1 cellular context compared by ENCODE assay signal in the genomic region with DNA sequence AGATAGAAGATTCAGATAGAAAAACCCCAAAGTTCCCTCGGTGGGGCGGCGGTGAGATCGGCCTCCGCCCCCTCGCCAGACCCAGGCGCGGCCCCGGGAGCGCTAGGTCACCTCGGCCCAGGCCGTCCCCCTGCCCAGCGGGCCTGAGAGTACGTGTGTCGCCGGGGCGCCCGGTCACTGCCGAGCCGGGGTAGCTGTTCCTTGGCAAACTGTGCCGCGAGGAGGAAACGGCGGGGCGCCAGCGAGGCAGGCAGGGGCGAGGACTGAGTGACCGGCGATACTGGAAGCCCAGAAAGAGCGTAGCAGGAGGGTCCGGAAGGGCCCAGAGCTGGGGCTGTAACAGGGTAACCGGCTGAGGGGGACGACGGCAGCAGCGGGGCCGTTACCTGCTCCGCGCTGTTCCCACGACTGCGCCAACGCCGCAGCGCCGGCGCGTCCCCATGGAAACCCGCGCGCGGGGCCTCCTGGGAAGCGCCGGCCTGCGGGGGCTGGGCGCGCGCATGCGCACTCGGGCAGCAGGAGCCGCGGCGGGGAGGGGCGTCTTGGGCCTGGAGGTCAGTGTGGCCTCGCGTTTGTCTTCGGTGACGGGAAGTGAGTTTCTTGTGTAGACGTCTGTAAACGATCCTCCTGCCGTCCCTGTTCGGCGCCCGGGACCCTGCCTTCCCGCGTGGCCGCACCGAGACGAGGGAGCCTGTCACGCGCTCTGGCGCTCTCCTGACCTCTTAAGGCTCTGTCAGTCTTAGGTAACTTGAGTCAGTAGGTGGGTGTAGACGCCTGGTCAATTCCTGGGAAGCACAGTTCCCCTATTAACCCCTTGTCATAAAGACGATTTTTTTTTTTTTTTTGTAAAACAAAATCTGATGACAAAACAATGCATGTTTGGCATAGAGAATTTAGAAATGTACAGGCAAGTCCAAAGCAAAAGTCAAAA.
TF ChIP-seq lines count a peak whose summit lies in the region.

A gene (minus strand): TSS at position 440 of the 931 bp plus-strand sequence. CDS start 17,285 bp downstream, outside the sequence.

TF ChIP-seq in HEK293, 187 proteins besides CTCF, POLR2A, EP300 and RAD21 (continued from another document):
- TF ChIP-seq, protein P1, sequence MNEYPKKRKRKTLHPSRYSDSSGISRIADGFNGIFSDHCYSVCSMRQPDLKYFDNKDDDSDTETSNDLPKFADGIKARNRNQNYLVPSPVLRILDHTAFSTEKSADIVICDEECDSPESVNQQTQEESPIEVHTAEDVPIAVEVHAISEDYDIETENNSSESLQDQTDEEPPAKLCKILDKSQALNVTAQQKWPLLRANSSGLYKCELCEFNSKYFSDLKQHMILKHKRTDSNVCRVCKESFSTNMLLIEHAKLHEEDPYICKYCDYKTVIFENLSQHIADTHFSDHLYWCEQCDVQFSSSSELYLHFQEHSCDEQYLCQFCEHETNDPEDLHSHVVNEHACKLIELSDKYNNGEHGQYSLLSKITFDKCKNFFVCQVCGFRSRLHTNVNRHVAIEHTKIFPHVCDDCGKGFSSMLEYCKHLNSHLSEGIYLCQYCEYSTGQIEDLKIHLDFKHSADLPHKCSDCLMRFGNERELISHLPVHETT (tag by site-specific recombination; IDR thresholded peaks at IDR 0.05): 0 out of 2 replicates have a peak, but pooled peaks have one; percentile 59
- TF ChIP-seq, protein P2, sequence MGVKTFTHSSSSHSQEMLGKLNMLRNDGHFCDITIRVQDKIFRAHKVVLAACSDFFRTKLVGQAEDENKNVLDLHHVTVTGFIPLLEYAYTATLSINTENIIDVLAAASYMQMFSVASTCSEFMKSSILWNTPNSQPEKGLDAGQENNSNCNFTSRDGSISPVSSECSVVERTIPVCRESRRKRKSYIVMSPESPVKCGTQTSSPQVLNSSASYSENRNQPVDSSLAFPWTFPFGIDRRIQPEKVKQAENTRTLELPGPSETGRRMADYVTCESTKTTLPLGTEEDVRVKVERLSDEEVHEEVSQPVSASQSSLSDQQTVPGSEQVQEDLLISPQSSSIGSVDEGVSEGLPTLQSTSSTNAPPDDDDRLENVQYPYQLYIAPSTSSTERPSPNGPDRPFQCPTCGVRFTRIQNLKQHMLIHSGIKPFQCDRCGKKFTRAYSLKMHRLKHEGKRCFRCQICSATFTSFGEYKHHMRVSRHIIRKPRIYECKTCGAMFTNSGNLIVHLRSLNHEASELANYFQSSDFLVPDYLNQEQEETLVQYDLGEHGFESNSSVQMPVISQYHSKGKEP (tag by site-specific recombination; IDR thresholded peaks at IDR 0.05): peak; percentile 69
- TF ChIP-seq, protein P3, sequence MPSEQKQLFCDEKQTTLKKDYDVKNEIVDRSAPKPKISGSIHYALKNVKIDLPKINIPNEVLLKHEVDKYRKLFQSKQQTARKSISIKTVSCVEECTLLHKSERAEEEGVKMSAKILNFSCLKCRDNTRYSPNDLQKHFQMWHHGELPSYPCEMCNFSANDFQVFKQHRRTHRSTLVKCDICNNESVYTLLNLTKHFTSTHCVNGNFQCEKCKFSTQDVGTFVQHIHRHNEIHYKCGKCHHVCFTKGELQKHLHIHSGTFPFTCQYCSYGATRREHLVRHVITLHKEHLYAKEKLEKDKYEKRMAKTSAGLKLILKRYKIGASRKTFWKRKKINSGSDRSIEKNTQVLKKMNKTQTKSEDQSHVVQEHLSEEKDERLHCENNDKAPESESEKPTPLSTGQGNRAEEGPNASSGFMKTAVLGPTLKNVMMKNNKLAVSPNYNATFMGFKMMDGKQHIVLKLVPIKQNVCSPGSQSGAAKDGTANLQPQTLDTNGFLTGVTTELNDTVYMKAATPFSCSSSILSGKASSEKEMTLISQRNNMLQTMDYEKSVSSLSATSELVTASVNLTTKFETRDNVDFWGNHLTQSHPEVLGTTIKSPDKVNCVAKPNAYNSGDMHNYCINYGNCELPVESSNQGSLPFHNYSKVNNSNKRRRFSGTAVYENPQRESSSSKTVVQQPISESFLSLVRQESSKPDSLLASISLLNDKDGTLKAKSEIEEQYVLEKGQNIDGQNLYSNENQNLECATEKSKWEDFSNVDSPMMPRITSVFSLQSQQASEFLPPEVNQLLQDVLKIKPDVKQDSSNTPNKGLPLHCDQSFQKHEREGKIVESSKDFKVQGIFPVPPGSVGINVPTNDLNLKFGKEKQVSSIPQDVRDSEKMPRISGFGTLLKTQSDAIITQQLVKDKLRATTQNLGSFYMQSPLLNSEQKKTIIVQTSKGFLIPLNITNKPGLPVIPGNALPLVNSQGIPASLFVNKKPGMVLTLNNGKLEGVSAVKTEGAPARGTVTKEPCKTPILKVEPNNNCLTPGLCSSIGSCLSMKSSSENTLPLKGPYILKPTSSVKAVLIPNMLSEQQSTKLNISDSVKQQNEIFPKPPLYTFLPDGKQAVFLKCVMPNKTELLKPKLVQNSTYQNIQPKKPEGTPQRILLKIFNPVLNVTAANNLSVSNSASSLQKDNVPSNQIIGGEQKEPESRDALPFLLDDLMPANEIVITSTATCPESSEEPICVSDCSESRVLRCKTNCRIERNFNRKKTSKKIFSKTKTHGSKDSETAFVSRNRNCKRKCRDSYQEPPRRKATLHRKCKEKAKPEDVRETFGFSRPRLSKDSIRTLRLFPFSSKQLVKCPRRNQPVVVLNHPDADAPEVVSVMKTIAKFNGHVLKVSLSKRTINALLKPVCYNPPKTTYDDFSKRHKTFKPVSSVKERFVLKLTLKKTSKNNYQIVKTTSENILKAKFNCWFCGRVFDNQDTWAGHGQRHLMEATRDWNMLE (tag by site-specific recombination; conservative IDR thresholded peaks at IDR 0.05; ENCODE audit: low read depth): peak; percentile 37; the same call in 1 of the 2 replicates
- 0 out of 2 replicates have a peak, but pooled peaks have one; percentile 18 for TF ChIP-seq ZNF707 (tag by site-specific recombination; IDR thresholded peaks at IDR 0.05)
- TF ChIP-seq ZNF132 (tag by site-specific recombination; IDR thresholded peaks at IDR 0.05; ENCODE audit: borderline replicate concordance): no peak
- no peak for TF ChIP-seq TCF7L2 (IDR thresholded peaks at IDR 0.05; ENCODE audit: borderline replicate concordance, low read depth, low read length)
- TF ChIP-seq, protein P4, sequence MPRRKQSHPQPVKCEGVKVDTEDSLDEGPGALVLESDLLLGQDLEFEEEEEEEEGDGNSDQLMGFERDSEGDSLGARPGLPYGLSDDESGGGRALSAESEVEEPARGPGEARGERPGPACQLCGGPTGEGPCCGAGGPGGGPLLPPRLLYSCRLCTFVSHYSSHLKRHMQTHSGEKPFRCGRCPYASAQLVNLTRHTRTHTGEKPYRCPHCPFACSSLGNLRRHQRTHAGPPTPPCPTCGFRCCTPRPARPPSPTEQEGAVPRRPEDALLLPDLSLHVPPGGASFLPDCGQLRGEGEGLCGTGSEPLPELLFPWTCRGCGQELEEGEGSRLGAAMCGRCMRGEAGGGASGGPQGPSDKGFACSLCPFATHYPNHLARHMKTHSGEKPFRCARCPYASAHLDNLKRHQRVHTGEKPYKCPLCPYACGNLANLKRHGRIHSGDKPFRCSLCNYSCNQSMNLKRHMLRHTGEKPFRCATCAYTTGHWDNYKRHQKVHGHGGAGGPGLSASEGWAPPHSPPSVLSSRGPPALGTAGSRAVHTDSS (tag by site-specific recombination; IDR thresholded peaks at IDR 0.05): no peak
- peak; percentile 70 for TF ChIP-seq ZNF335 (tag by site-specific recombination; conservative IDR thresholded peaks at IDR 0.05)
- TF ChIP-seq ZEB2 (tag by site-specific recombination; IDR thresholded peaks at IDR 0.05): peak; percentile 49
- peak; percentile 66; the same call in 1 of the 2 replicates for TF ChIP-seq ZNF10 (tag by site-specific recombination; IDR thresholded peaks at IDR 0.05)
- TF ChIP-seq, protein P5, sequence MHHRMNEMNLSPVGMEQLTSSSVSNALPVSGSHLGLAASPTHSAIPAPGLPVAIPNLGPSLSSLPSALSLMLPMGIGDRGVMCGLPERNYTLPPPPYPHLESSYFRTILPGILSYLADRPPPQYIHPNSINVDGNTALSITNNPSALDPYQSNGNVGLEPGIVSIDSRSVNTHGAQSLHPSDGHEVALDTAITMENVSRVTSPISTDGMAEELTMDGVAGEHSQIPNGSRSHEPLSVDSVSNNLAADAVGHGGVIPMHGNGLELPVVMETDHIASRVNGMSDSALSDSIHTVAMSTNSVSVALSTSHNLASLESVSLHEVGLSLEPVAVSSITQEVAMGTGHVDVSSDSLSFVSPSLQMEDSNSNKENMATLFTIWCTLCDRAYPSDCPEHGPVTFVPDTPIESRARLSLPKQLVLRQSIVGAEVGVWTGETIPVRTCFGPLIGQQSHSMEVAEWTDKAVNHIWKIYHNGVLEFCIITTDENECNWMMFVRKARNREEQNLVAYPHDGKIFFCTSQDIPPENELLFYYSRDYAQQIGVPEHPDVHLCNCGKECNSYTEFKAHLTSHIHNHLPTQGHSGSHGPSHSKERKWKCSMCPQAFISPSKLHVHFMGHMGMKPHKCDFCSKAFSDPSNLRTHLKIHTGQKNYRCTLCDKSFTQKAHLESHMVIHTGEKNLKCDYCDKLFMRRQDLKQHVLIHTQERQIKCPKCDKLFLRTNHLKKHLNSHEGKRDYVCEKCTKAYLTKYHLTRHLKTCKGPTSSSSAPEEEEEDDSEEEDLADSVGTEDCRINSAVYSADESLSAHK (tag by site-specific recombination; IDR thresholded peaks at IDR 0.05): peak; percentile 56; the same call in 1 of the 2 replicates
- TF ChIP-seq GLI4 (tag by site-specific recombination; IDR thresholded peaks at IDR 0.05): no peak; the same call in 1 of the 2 replicates
- TF ChIP-seq ZIC2 (tag by site-specific recombination; IDR thresholded peaks at IDR 0.05): peak; percentile 66
- 0 out of 2 replicates have a peak, but pooled peaks have one; percentile 33 for TF ChIP-seq KLF16 (tag by site-specific recombination; IDR thresholded peaks at IDR 0.05)
- TF ChIP-seq ZNF140 (tag by site-specific recombination; IDR thresholded peaks at IDR 0.05): no peak
- peak; percentile 76; the same call in 1 of the 2 replicates for TF ChIP-seq ZNF2 (tag by site-specific recombination; IDR thresholded peaks at IDR 0.05)
- TF ChIP-seq, protein P6, sequence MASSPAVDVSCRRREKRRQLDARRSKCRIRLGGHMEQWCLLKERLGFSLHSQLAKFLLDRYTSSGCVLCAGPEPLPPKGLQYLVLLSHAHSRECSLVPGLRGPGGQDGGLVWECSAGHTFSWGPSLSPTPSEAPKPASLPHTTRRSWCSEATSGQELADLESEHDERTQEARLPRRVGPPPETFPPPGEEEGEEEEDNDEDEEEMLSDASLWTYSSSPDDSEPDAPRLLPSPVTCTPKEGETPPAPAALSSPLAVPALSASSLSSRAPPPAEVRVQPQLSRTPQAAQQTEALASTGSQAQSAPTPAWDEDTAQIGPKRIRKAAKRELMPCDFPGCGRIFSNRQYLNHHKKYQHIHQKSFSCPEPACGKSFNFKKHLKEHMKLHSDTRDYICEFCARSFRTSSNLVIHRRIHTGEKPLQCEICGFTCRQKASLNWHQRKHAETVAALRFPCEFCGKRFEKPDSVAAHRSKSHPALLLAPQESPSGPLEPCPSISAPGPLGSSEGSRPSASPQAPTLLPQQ (tag by site-specific recombination; IDR thresholded peaks at IDR 0.05): peak; percentile 79
- TF ChIP-seq ZNF621 (tag by site-specific recombination; IDR thresholded peaks at IDR 0.05): no peak
- peak; percentile 67 for TF ChIP-seq KLF10 (tag by site-specific recombination; IDR thresholded peaks at IDR 0.05)
- peak; percentile 55; the same call in 1 of the 2 replicates for TF ChIP-seq KLF1 (tag by site-specific recombination; IDR thresholded peaks at IDR 0.05)
- TF ChIP-seq, protein P7, sequence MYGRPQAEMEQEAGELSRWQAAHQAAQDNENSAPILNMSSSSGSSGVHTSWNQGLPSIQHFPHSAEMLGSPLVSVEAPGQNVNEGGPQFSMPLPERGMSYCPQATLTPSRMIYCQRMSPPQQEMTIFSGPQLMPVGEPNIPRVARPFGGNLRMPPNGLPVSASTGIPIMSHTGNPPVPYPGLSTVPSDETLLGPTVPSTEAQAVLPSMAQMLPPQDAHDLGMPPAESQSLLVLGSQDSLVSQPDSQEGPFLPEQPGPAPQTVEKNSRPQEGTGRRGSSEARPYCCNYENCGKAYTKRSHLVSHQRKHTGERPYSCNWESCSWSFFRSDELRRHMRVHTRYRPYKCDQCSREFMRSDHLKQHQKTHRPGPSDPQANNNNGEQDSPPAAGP (tag by site-specific recombination; IDR thresholded peaks at IDR 0.05): 0 out of 2 replicates have a peak, but pooled peaks have one; percentile 31
- TF ChIP-seq BCL11A (tag by site-specific recombination; IDR thresholded peaks at IDR 0.05; ENCODE audit: low read depth): peak; percentile 61; the same call in 1 of the 2 replicates
- peak; percentile 87 for TF ChIP-seq ZNF76 (tag by site-specific recombination; IDR thresholded peaks at IDR 0.05; ENCODE audit: borderline replicate concordance, low read depth)
- TF ChIP-seq ZFHX2 (tag by site-specific recombination; conservative IDR thresholded peaks at IDR 0.05): peak; percentile 61
- TF ChIP-seq ZNF341 (tag by site-specific recombination; IDR thresholded peaks at IDR 0.05; ENCODE audit: low read depth): peak; percentile 100
- TF ChIP-seq, protein P8, sequence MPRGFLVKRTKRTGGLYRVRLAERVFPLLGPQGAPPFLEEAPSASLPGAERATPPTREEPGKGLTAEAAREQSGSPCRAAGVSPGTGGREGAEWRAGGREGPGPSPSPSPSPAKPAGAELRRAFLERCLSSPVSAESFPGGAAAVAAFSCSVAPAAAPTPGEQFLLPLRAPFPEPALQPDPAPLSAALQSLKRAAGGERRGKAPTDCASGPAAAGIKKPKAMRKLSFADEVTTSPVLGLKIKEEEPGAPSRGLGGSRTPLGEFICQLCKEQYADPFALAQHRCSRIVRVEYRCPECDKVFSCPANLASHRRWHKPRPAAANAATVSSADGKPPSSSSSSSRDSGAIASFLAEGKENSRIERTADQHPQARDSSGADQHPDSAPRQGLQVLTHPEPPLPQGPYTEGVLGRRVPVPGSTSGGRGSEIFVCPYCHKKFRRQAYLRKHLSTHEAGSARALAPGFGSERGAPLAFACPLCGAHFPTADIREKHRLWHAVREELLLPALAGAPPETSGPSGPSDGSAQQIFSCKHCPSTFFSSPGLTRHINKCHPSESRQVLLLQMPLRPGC (tag by site-specific recombination; IDR thresholded peaks at IDR 0.05): 0 out of 2 replicates have a peak, but pooled peaks have one; percentile 42
- TF ChIP-seq ZFP37 (tag by site-specific recombination; IDR thresholded peaks at IDR 0.05): peak; percentile 60
- 0 out of 2 replicates have a peak, but pooled peaks have one; percentile 6 for TF ChIP-seq OSR2 (tag by site-specific recombination; IDR thresholded peaks at IDR 0.05)
- TF ChIP-seq ZNF600 (tag by site-specific recombination; IDR thresholded peaks at IDR 0.05): peak; percentile 98
- TF ChIP-seq ZNF112 (tag by site-specific recombination; IDR thresholded peaks at IDR 0.05): no peak
- TF ChIP-seq, protein P9, sequence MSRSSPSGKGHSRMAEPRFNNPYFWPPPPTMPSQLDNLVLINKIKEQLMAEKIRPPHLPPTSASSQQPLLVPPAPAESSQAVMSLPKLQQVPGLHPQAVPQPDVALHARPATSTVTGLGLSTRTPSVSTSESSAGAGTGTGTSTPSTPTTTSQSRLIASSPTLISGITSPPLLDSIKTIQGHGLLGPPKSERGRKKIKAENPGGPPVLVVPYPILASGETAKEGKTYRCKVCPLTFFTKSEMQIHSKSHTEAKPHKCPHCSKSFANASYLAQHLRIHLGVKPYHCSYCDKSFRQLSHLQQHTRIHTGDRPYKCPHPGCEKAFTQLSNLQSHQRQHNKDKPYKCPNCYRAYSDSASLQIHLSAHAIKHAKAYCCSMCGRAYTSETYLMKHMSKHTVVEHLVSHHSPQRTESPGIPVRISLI (tag by site-specific recombination; IDR thresholded peaks at IDR 0.05): peak; percentile 80
- TF ChIP-seq ZNF184 (tag by site-specific recombination; IDR thresholded peaks at IDR 0.05): peak; percentile 53; the same call in 1 of the 2 replicates
